ENCODE assay signal across 11 cellular contexts in genomic region chr7:76586585-76587315, GRCh38. TPM values are rescaled to one million over a fixed set of nuclear protein-coding genes. Genes with fewer than 3 reads are reported as not detected.
DNase-seq lines count a peak whose midpoint lies in the region; ATAC-seq, FAIRE-seq and TF ChIP-seq lines count a peak whose summit lies in the region.
"Not testable (repeated sequence)": the region's sequence is repeated elsewhere in the genome, so short reads cannot be mapped to it uniquely, and the experiment has no call there.
"Had no signal": no experiment of that assay in that cellular context is flagged by ENCODE, and none has a peak within 500 bp of the region (broad histone marks: within the 10 kb centered on the region; RNA-seq: fewer than 3 reads in every experiment).

No MANE protein-coding gene starts in this region.

- H3K9me3 ChIP-seq in A549; PC-3 (ENCODE audit: low read length); pancreas: not testable (repeated sequence)

- not testable (repeated sequence) for TF ChIP-seq POLR2A in A549 (IDR thresholded peaks at IDR 0.05; ENCODE audit: low read length)

- 64% methylated on average over 2 of the region's 2 CpGs for WGBS in A549 (ENCODE audit: missing lambda C conversion rate)
- 59 to 61% methylated on average over 2 of the region's 2 CpGs for WGBS in pancreas, 2 donors

- intact Hi-C loops in PC-3 (cut with micrococcal nuclease); pancreas (cut with DNase I): not testable (repeated sequence)

- POLR2A ChIA-PET in A549 (lab: Yijun Ruan, JAX); PC-3 (lab: Charles Lee; ENCODE audit: unreplicated experiment): not testable (repeated sequence)

- H3K79me2 ChIP-seq in PC-3 (ENCODE audit: low read length), result peaks cover 72% of the 10 kb centered on the region

- not testable (repeated sequence) for H3K27me3 Mint-ChIP-seq in activated T-helper 17 cell treated with anti-CD3 and anti-CD28 coated beads, Interleukin-2, amount 50 U/mL, for 72 hours

- H3K4me1 ChIP-seq in A549, result peaks cover 62% of the 10 kb centered on the region
- peaks cover 66% of the 10 kb centered on the region for H3K4me1 ChIP-seq in PC-3 (ENCODE audit: insufficient read depth, low read length)
- peaks cover 5 to 24% (median 5%) of the 10 kb centered on the region in 3 donors for H3K4me1 ChIP-seq in pancreas

- not testable (repeated sequence) for H3K27me3 ChIP-seq in PC-3 (ENCODE audit: low read length); pancreas

- BruUV-seq in PC-3 (replicated peaks; lab: Mats Ljungman, UMichigan), result not testable (repeated sequence)

- not testable (repeated sequence) for FAIRE-seq in A549 (lab: Jason Lieb, UNC); pancreas (lab: Jason Lieb, UNC)

- not testable (repeated sequence) for H4K20me1 ChIP-seq in PC-3 (ENCODE audit: low read length)

- H3K27ac ChIP-seq in A549, result 0 out of 6 replicates have a peak overlapping the region, but pooled peaks of 1 of the 2 experiments have one; percentile 24
- peak overlapping the region; percentile 84 for H3K27ac ChIP-seq in PC-3 (ENCODE audit: low read length)
- H3K27ac ChIP-seq in pancreas, result not testable (repeated sequence)

- H3K9ac ChIP-seq in PC-3 (ENCODE audit: low read length), result peak overlapping the region; percentile 49; the same call in 1 of the 2 replicates

- H3K4me2 ChIP-seq in A549, result peak overlapping the region; percentile 36; the same call in 2 of the 3 replicates
- peak overlapping the region; percentile 17; the same call in 1 of the 2 replicates for H3K4me2 ChIP-seq in PC-3 (ENCODE audit: low read length)

- CTCF ChIA-PET in A549 (lab: Yijun Ruan, JAX); PC-3 (lab: Charles Lee): not testable (repeated sequence)

- TF ChIP-seq RAD21 in A549 (conservative IDR thresholded peaks at IDR 0.05 in 1 of 2, IDR thresholded peaks at IDR 0.05 in 1 of 2), result not testable (repeated sequence)

- ATAC-seq in A549, result not testable (repeated sequence)
- ATAC-seq in GM18868 (IDR thresholded peaks at IDR 0.05; ENCODE audit: unreplicated experiment) (peak; percentile 30), PC-3 (peak; percentile 17), pancreas (peak; percentile 41 to 74 (median 62))
- ATAC-seq in activated T-helper 17 cell treated with anti-CD3 and anti-CD28 coated beads, Interleukin-2, amount 50 U/mL, for 72 hours (replicated peaks), result peak; percentile 42

- H3K9me3 Mint-ChIP-seq in activated T-helper 17 cell treated with anti-CD3 and anti-CD28 coated beads, Interleukin-2, amount 50 U/mL, for 72 hours, result not testable (repeated sequence)

- H2AFZ ChIP-seq in PC-3 (ENCODE audit: low read length), result not testable (repeated sequence)

- peaks cover 32% of the 10 kb centered on the region for H3K36me3 Mint-ChIP-seq in activated T-helper 17 cell treated with anti-CD3 and anti-CD28 coated beads, Interleukin-2, amount 50 U/mL, for 72 hours (ENCODE audit: low read depth)

- not testable (repeated sequence) for H3K27ac Mint-ChIP-seq in activated T-helper 17 cell treated with anti-CD3 and anti-CD28 coated beads, Interleukin-2, amount 50 U/mL, for 72 hours

- H3K4me3 Mint-ChIP-seq in activated T-helper 17 cell treated with anti-CD3 and anti-CD28 coated beads, Interleukin-2, amount 50 U/mL, for 72 hours, result peak overlapping the region; percentile 44

- H3K4me1 Mint-ChIP-seq in activated T-helper 17 cell treated with anti-CD3 and anti-CD28 coated beads, Interleukin-2, amount 50 U/mL, for 72 hours, result peaks cover 27% of the 10 kb centered on the region

- not testable (repeated sequence) for H3K9me2 ChIP-seq in PC-3 (replicated peaks; ENCODE audit: low read length)

- H3F3A ChIP-seq in PC-3 (ENCODE audit: low read length, unreplicated experiment), result not testable (repeated sequence)

- not testable (repeated sequence) for TF ChIP-seq CTCF in A549 (IDR thresholded peaks at IDR 0.05); PC-3 (conservative IDR thresholded peaks at IDR 0.05; ENCODE audit: low read depth, low read length); choroid plexus epithelial cell (conservative IDR thresholded peaks at IDR 0.05; ENCODE audit: low read depth, low read length); pancreas (IDR thresholded peaks at IDR 0.05)

- not testable (repeated sequence) for TF ChIP-seq EP300 in A549 (IDR thresholded peaks at IDR 0.05)

- H3K4me3 ChIP-seq in A549; PC-3 (ENCODE audit: low read length); choroid plexus epithelial cell (ENCODE audit: low read depth, low read length); pancreas: not testable (repeated sequence)

- DNase-seq in A549 (ENCODE audit: low read depth in 1 of 2, low spot score in 1 of 2); pancreas: not testable (repeated sequence)
- DNase-seq in NCI-H146 treated with DMSO at 0.1 percent for 48 hours (lab: John Stamatoyannopoulos, UW; ENCODE audit: unreplicated experiment) (peak; percentile 64), NCI-H526 treated with DMSO at 0.1 percent for 48 hours (lab: John Stamatoyannopoulos, UW) (peak; percentile 26), PC-3 (peak; percentile 53), choroid plexus epithelial cell (ENCODE audit: low read depth) (peak; percentile 14)

- H3K36me3 ChIP-seq in PC-3 (ENCODE audit: low read depth, low read length); pancreas: not testable (repeated sequence)

RNA-seq across cellular contexts. Expression of gene POMZP3, which starts 40.3 kb away (rescaled TPM):
- polyA plus RNA-seq in A549 (2011; rRNA removed) (10.6 and 14.7 TPM in 2 replicates), A549 (2017; fragmentation: RNase III; extraction: RNeasy Plus Mini Kit Qiagen cat#74134 plus additional on column Dnase treatment) (17.4 to 18.6 TPM (median 17.6 TPM) in 3 replicates), pancreas (10 to 100 TPM in 1 of 2 donors, 1 to 10 TPM in 1; 7.3 to 12.2 TPM)
- 8.1 and 9.5 TPM in 2 replicates for polyA plus RNA-seq in A549 (2012; cell fraction: cytosol; rRNA removed)
- polyA plus RNA-seq in A549 (2012; cell fraction: nucleus; rRNA removed), result 7.8 and 9.1 TPM in 2 replicates
- polyA minus RNA-seq in A549 (2011; rRNA and poly(A)+ RNA removed), result 23.0 and 26.2 TPM in 2 replicates
- total RNA-seq in PC-3 (2014; rRNA removed) (5.9 and 10.1 TPM in 2 replicates), pancreas (10 to 100 TPM in 3 of 6 donors, 1 to 10 TPM in 3; 2.9 to 14.0 (median 8.4) TPM)
- 10 to 100 TPM in 1 of 2 donors, 1 to 10 TPM in 1; 6.9 to 12.6 TPM for total RNA-seq in activated T-helper 17 cell treated with anti-CD3 and anti-CD28 coated beads, Interleukin-2, amount 50 U/mL, for 72 hours

RNA-seq across cellular contexts. Expression of gene SPDYE16, which starts 43.7 kb away (rescaled TPM):
- polyA plus RNA-seq in A549 (2011; rRNA removed), result not detected in 2 replicates
- not detected in 2 replicates for polyA plus RNA-seq in A549 (2012; cell fraction: cytosol; rRNA removed)
- not detected in 2 replicates for polyA plus RNA-seq in A549 (2012; cell fraction: nucleus; rRNA removed)
- polyA plus RNA-seq in A549 (2017; fragmentation: RNase III; extraction: RNeasy Plus Mini Kit Qiagen cat#74134 plus additional on column Dnase treatment), result not detected in 3 replicates
- not detected in 2 replicates for polyA minus RNA-seq in A549 (2011; rRNA and poly(A)+ RNA removed)
- not detected in 2 replicates for total RNA-seq in PC-3 (2014; rRNA removed)
- under 1 TPM; 0.17 to 0.45 TPM for total RNA-seq in activated T-helper 17 cell treated with anti-CD3 and anti-CD28 coated beads, Interleukin-2, amount 50 U/mL, for 72 hours
- total RNA-seq in pancreas, result under 1 TPM in 5 of 6 donors, not detected in 1; 0.09 to 0.67 (median 0.37) TPM
- under 1 TPM; 0.19 to 0.61 TPM for polyA plus RNA-seq in pancreas
- total RNA-seq: LHCN-M2, Right ventricle myocardium superior had no signal
- polyA plus RNA-seq: AG04450 had no signal
